In the genomic region with DNA sequence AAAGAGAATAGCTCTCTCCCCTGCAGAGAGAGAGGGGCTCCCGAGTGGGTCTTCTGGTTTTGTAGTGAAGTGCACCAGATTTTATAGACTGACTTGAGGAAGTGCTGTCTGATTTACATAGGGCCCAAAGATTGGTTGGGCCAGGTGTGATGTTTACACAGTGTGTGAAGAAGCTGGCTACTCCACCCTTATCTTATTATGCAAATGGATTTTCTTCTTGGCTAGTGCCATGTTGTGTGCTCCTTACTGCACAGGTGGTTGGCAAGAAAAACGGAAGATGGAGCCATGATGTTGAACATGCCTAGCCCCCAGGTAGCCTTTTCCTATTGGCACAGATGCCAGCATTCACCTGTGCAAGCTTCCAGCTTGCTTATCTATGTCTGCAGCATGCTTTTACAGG, we compare ENCODE assay signal across 6 cellular contexts.
"Had no signal": no experiment of that assay in that cellular context is flagged by ENCODE, and none has a peak within 500 bp of the region (broad histone marks: within the 10 kb centered on the region; RNA-seq: fewer than 3 reads in every experiment).

No MANE protein-coding gene starts in this region.

- H3K36me3 Mint-ChIP-seq: IgD-negative memory B cell had no signal

- H3K27ac Mint-ChIP-seq: IgD-negative memory B cell had no signal

- H3K4me3 Mint-ChIP-seq: IgD-negative memory B cell had no signal

- H3K4me3 ChIP-seq: K562 had no signal

- DNase-seq: IMR-90, KBM-7 had no signal

- ATAC-seq: HepG2, K562 had no signal

- H3K27ac ChIP-seq: HL-60 had no signal
